7 cellular contexts compared by ENCODE assay signal in the genomic region with DNA sequence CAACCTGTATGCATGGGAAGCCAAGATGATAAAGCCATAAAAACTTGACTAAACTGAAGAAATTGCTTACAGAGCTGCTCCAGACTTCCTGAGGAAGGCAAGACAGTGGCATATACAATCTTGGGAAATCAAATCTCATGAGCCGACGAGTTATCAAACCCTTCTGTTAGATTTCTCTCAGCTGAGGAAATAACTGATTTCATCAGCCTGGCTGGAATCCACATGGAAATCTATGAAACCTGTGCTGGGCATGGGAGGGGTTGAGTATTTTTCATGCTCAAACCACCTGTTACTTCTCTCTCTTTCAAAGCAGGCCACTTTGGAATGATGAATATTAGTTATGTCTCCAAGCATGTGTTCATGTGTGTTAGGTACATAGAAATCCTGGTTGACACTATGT.
"Had no signal": no experiment of that assay in that cellular context is flagged by ENCODE, and none has a peak within 500 bp of the region (broad histone marks: within the 10 kb centered on the region; RNA-seq: fewer than 3 reads in every experiment).

No MANE protein-coding gene starts in this region.

- DNase-seq: IMR-90, KBM-7, KG1 had no signal

- H3K4me2 ChIP-seq: KMS-11 had no signal

- H3K4me3 ChIP-seq: K562 had no signal

- H3K27ac ChIP-seq: HL-60, KMS-11 had no signal

- H3K9ac ChIP-seq: KMS-11 had no signal

- FAIRE-seq: HTR-8/SVneo, K562 had no signal

- ATAC-seq: K562 had no signal
